ENCODE assay signal across 8 cellular contexts in the genomic region with DNA sequence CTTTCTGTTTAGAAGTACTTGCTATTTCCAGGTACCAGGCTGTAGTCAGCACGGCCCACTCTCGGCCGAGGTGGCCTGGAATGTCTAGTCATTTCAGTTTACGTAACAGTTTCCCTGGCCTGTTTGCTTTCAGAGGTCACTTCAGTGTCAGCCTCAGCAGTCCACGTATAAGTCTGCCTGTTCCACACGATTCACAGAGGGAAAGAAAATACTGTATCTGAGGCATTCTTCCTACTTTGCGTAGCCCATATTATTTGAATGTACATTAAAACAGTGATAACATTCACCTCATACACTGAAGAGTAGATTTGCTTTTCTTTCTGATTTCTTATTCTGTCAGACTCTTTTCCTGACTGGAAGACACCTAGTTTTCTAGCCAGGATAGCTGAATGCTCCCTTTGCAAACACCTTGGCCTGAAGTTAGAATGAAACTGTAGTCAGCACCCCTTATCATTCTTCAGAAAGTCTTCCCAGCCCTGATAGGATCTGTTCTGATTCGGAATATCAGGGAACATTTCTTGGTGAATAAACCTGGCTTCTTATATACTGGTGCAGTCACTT.
A peak's percentile ranks its signal among the peaks of the same experiment; 100 is the strongest.
DNase-seq lines count a peak whose midpoint lies in the region; ATAC-seq and TF ChIP-seq lines count a peak whose summit lies in the region.

No MANE protein-coding gene starts in this region.

- CTCF ChIA-PET in activated CD8-positive, alpha-beta memory T cell treated with anti-CD3 and anti-CD28 coated beads, Interleukin-2, amount 10 ng/mL, durations not matched to agents 7 days and 5 days (lab: Charles Lee), result interaction anchor here (0.8 to 1.6 kb wide), 2 partner anchors 11 to 199 kb away, joined by 3 read pairs; no protein-coding TSS in a partner anchor

- H3K36me3 ChIP-seq in HAP-1 (replicated peaks) (no peaks in the 10 kb centered on the region), heart right ventricle (no peaks in the 10 kb centered on the region), skeletal muscle satellite cell (ENCODE audit: insufficient read depth, low read length) (no peaks in the 10 kb centered on the region)

- H3K27me3 Mint-ChIP-seq in effector memory CD8-positive, alpha-beta T cell, result no peaks in the 10 kb centered on the region
- peaks cover 9% of the 10 kb centered on the region for H3K27me3 Mint-ChIP-seq in activated CD8-positive, alpha-beta memory T cell treated with anti-CD3 and anti-CD28 coated beads, Interleukin-2, amount 10 ng/mL, durations not matched to agents 7 days and 5 days

- no peak overlapping the region for H3K4me3 ChIP-seq in HAP-1
- peak overlapping the region in 4 of 10 donors; percentile 1 to 27 (median 8) for H3K4me3 ChIP-seq in heart right ventricle
- H3K4me3 ChIP-seq in skeletal muscle satellite cell (ENCODE audit: low read length), result peak overlapping the region; percentile 31

- H3K9me3 Mint-ChIP-seq in effector memory CD8-positive, alpha-beta T cell, result peaks cover 0 to 5% of the 10 kb centered on the region in 2 donors
- H3K9me3 Mint-ChIP-seq in activated CD8-positive, alpha-beta memory T cell treated with anti-CD3 and anti-CD28 coated beads, Interleukin-2, amount 10 ng/mL, durations not matched to agents 7 days and 5 days (ENCODE audit: low read depth), result no peaks in the 10 kb centered on the region

- DNase-seq in HAP-1 (ENCODE audit: low spot score in 2 of 2) (peak; percentile 33 to 50), heart right ventricle (peak; percentile 59 to 78), 8988T (no peak)
- no peak for DNase-seq in stimulated activated naive CD4-positive, alpha-beta T cell (lab: John Stamatoyannopoulos, UW)
- no peak for DNase-seq in effector memory CD8-positive, alpha-beta T cell
- no peak for DNase-seq in activated CD8-positive, alpha-beta memory T cell treated with anti-CD3 and anti-CD28 coated beads, Interleukin-2, amount 10 ng/mL, durations not matched to agents 7 days and 5 days

- no peak overlapping the region for H3K27ac Mint-ChIP-seq in effector memory CD8-positive, alpha-beta T cell
- no peak overlapping the region for H3K27ac Mint-ChIP-seq in activated CD8-positive, alpha-beta memory T cell treated with anti-CD3 and anti-CD28 coated beads, Interleukin-2, amount 10 ng/mL, durations not matched to agents 7 days and 5 days

- peaks cover 21 to 35% of the 10 kb centered on the region in 2 donors for H3K4me1 Mint-ChIP-seq in effector memory CD8-positive, alpha-beta T cell (ENCODE audit: low read depth in 2 of 2)
- peaks cover 36% of the 10 kb centered on the region for H3K4me1 Mint-ChIP-seq in activated CD8-positive, alpha-beta memory T cell treated with anti-CD3 and anti-CD28 coated beads, Interleukin-2, amount 10 ng/mL, durations not matched to agents 7 days and 5 days

- no peaks in the 10 kb centered on the region for H3K27me3 ChIP-seq in HAP-1 (ENCODE audit: low read depth)
- no peaks in the 10 kb centered on the region for H3K27me3 ChIP-seq in heart right ventricle
- H3K27me3 ChIP-seq in skeletal muscle satellite cell (ENCODE audit: control insufficient read depth, insufficient read depth, low read length), result no peaks in the 10 kb centered on the region

- H3K4me1 ChIP-seq in HAP-1 (peaks cover 47% of the 10 kb centered on the region), heart right ventricle (peaks cover 10 to 85% (median 74%) of the 10 kb centered on the region in 9 donors), skeletal muscle satellite cell (ENCODE audit: control insufficient read depth, insufficient read depth, low read length) (peaks cover 83% of the 10 kb centered on the region)

- H3K4me2 ChIP-seq in skeletal muscle satellite cell (ENCODE audit: low read length), result peak overlapping the region; percentile 74

- peak overlapping the region; percentile 82 for H3K27ac ChIP-seq in VCaP
- peak overlapping the region; percentile 78 to 97 (median 89) for H3K27ac ChIP-seq in heart right ventricle

- peak; percentile 81 to 89 (median 86) for ATAC-seq in heart right ventricle
- ATAC-seq in effector memory CD8-positive, alpha-beta T cell (replicated peaks), result no peak
- no peak for ATAC-seq in activated CD8-positive, alpha-beta memory T cell treated with anti-CD3 and anti-CD28 coated beads, Interleukin-2, amount 10 ng/mL, durations not matched to agents 7 days and 5 days

- TF ChIP-seq CTCF in VCaP (conservative IDR thresholded peaks at IDR 0.05), result no peak
- TF ChIP-seq CTCF in heart right ventricle (IDR thresholded peaks at IDR 0.05), result no peak

- in situ Hi-C loops in HAP-1 (cut with MboI; ENCODE audit: low sequenced_read_pairs), result no loop called here

- peak overlapping the region; percentile 87 for H3K9ac ChIP-seq in skeletal muscle satellite cell (ENCODE audit: low read depth, low read length)

- 10 to 11% methylated on average over 8 of the region's 8 CpGs for WGBS in heart right ventricle, 2 donors

- intact Hi-C loops in heart right ventricle (cut with DNase I), result loop anchor here in 3 of 10 donors (5.0 kb wide), 2 partner anchors 60 to 140 kb away; no protein-coding TSS in a partner anchor

- H3K36me3 Mint-ChIP-seq in effector memory CD8-positive, alpha-beta T cell (ENCODE audit: insufficient read depth), result peaks cover 13% of the 10 kb centered on the region
- H3K36me3 Mint-ChIP-seq in activated CD8-positive, alpha-beta memory T cell treated with anti-CD3 and anti-CD28 coated beads, Interleukin-2, amount 10 ng/mL, durations not matched to agents 7 days and 5 days, result peaks cover 9% of the 10 kb centered on the region

- H3K4me3 Mint-ChIP-seq in effector memory CD8-positive, alpha-beta T cell, result no peak overlapping the region
- no peak overlapping the region for H3K4me3 Mint-ChIP-seq in activated CD8-positive, alpha-beta memory T cell treated with anti-CD3 and anti-CD28 coated beads, Interleukin-2, amount 10 ng/mL, durations not matched to agents 7 days and 5 days

- H3K9me3 ChIP-seq in HAP-1 (no peaks in the 10 kb centered on the region), heart right ventricle (no peaks in the 10 kb centered on the region), skeletal muscle satellite cell (replicated peaks; ENCODE audit: low read length) (no peaks in the 10 kb centered on the region)

Comparison
In these comparisons a context has a peak if more than half of its experiments do, and no peak if none do; other contexts are left out.
1. DNase-seq: peak in HAP-1 (2 of 2) and heart right ventricle (2 of 2); none in stimulated activated naive CD4-positive, alpha-beta T cell (0 of 6), 8988T (single experiment), effector memory CD8-positive, alpha-beta T cell (0 of 3) and activated CD8-positive, alpha-beta memory T cell treated with anti-CD3 and anti-CD28 coated beads, Interleukin-2, amount 10 ng/mL, durations not matched to agents 7 days and 5 days (single experiment).
2. ATAC-seq: peak in heart right ventricle (8 of 8); none in effector memory CD8-positive, alpha-beta T cell (single experiment) and activated CD8-positive, alpha-beta memory T cell treated with anti-CD3 and anti-CD28 coated beads, Interleukin-2, amount 10 ng/mL, durations not matched to agents 7 days and 5 days (single experiment).